In genomic region chr14:105460116-105460515, GRCh38 we compare ENCODE assay signal across 8 cellular contexts. TPM values are rescaled to one million over a fixed set of nuclear protein-coding genes. Genes with fewer than 3 reads are reported as not detected.
"Had no signal": no experiment of that assay in that cellular context is flagged by ENCODE, and none has a peak within 500 bp of the region (broad histone marks: within the 10 kb centered on the region; RNA-seq: fewer than 3 reads in every experiment).

No MANE protein-coding gene starts in this region.

- H3K4me1 Mint-ChIP-seq: IgD-negative memory B cell had no signal

- H3K4me3 Mint-ChIP-seq: IgD-negative memory B cell had no signal

- H3K4me3 ChIP-seq: K562 had no signal

- ATAC-seq: HepG2, K562 had no signal

- H3K27ac Mint-ChIP-seq: IgD-negative memory B cell had no signal

- H3K27me3 Mint-ChIP-seq: IgD-negative memory B cell had no signal

- FAIRE-seq: HepG2, HTR-8/SVneo, K562 had no signal

- DNase-seq: IMR-90, KBM-7, KG1 had no signal

- H3K9me3 Mint-ChIP-seq: IgD-negative memory B cell had no signal

- H3K27ac ChIP-seq: HL-60 had no signal

RNA-seq across cellular contexts. Expression of gene CRIP1, which starts 26.6 kb away (rescaled TPM):
- total RNA-seq: IMR-90 had no signal
